Comparison of ENCODE assay signal across 16 cellular contexts in the genomic region with DNA sequence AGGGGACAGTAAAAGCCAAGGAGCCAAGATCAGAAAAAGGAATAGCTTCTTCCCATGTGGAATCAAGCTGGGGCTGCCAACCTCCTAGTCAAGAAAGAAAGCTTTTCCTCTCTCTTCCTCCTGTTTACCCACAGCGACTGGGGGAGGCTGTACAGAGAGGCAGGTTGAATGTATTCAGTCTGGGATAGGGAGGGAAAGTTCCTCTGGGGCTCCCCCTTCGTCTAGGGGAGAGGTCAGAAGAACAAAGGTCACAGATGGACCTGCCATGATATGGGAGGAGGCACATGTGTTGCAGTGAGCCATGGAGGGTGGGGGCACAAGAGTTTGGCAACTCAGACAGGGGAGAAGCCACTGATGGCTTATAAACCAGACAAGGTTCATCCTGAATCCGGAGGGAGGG.
A peak's percentile ranks its signal among the peaks of the same experiment; 100 is the strongest.
DNase-seq lines count a peak whose midpoint lies in the region; ATAC-seq and TF ChIP-seq lines count a peak whose summit lies in the region.
"Had no signal": no experiment of that assay in that cellular context is flagged by ENCODE, and none has a peak within 500 bp of the region (broad histone marks: within the 10 kb centered on the region; RNA-seq: fewer than 3 reads in every experiment).

No MANE protein-coding gene starts in this region.

- H3K4me1 ChIP-seq in gastroesophageal sphincter, result peaks cover 8 to 97% (median 61%) of the 10 kb centered on the region in 3 donors
- H3K4me1 ChIP-seq in transverse colon, result peaks cover 45 to 87% (median 64%) of the 10 kb centered on the region in 4 donors

- peak overlapping the region; percentile 35 for H3K4me3 Mint-ChIP-seq in nephron progenitor cell
- H3K4me3 Mint-ChIP-seq: activated T-helper 1 cell treated with anti-CD3 and anti-CD28 coated beads, Interleukin-12 subunit alpha, Interleukin-12 subunit beta, Interleukin-2, Interleukin-4 antibody, amounts not matched to agents 30 ng/mL and 10 ng/mL and 1 ng/mL, durations not matched to agents 14 hours and 24 hours and 36 hours; CD4-positive, CD25-positive, alpha-beta regulatory T cell had no signal

- H3K9me3 ChIP-seq in gastroesophageal sphincter (no peaks in the 10 kb centered on the region), transverse colon (no peaks in the 10 kb centered on the region)
- H3K9me3 ChIP-seq: spleen had no signal

- peaks cover 19% of the 10 kb centered on the region for H3K36me3 Mint-ChIP-seq in nephron progenitor cell (ENCODE audit: low read depth)
- H3K36me3 Mint-ChIP-seq in activated naive CD4-positive, alpha-beta T cell treated with anti-CD3 and anti-CD28 coated beads, Interleukin-2, amount 50 U/mL, for 72 hours, result no peaks in the 10 kb centered on the region
- H3K36me3 Mint-ChIP-seq: CD4-positive, CD25-positive, alpha-beta regulatory T cell had no signal

- no peak for ATAC-seq in gastroesophageal sphincter
- no peak for ATAC-seq in activated naive CD4-positive, alpha-beta T cell treated with anti-CD3 and anti-CD28 coated beads, Interleukin-2, amount 50 U/mL, for 72 hours

- TF ChIP-seq POLR2A in gastroesophageal sphincter (IDR thresholded peaks at IDR 0.05), result no peak
- no peak for TF ChIP-seq POLR2A in transverse colon (IDR thresholded peaks at IDR 0.05)

- intact Hi-C loops in transverse colon (cut with DNase I; ENCODE audit: low total_unique reads), result no loop called here

- peaks cover 25% of the 10 kb centered on the region for H3K27me3 Mint-ChIP-seq in nephron progenitor cell (ENCODE audit: low read depth, poor library complexity)
- H3K27me3 Mint-ChIP-seq: CD4-positive, CD25-positive, alpha-beta regulatory T cell had no signal

- WGBS in gastroesophageal sphincter (ENCODE audit: low coverage in 1 of 2), 2 donors, result 75% methylated on average over 1 to 2 of the region's 3 CpGs
- 37 to 47% methylated on average over 2 to 3 of the region's 3 CpGs for WGBS in transverse colon (ENCODE audit: low coverage in 1 of 2), 2 donors

- peak overlapping the region; percentile 98 for H3K27ac Mint-ChIP-seq in nephron progenitor cell
- H3K27ac Mint-ChIP-seq in activated naive CD4-positive, alpha-beta T cell treated with anti-CD3 and anti-CD28 coated beads, Interleukin-2, amount 50 U/mL, for 72 hours, result no peak overlapping the region
- H3K27ac Mint-ChIP-seq: activated T-helper 1 cell treated with anti-CD3 and anti-CD28 coated beads, Interleukin-12 subunit alpha, Interleukin-12 subunit beta, Interleukin-2, Interleukin-4 antibody, amounts not matched to agents 30 ng/mL and 10 ng/mL and 1 ng/mL, durations not matched to agents 14 hours and 24 hours and 36 hours had no signal

- TF ChIP-seq CTCF in RWPE1 (conservative IDR thresholded peaks at IDR 0.05; ENCODE audit: low read depth) (no peak), gastroesophageal sphincter (IDR thresholded peaks at IDR 0.05) (no peak), nephron progenitor cell (IDR thresholded peaks at IDR 0.05) (no peak), transverse colon (IDR thresholded peaks at IDR 0.05) (no peak)

- POLR2A ChIA-PET in RWPE1 (lab: Yijun Ruan, JAX; ENCODE audit: low non-redundant PET), result no interaction called here

- in situ Hi-C loops in transverse colon (cut with MboI; ENCODE audit: low pct_ligation_motif_present in 1 of 4, low pct_unique_long_range_greater_than_20kb in 1 of 4, low sequenced_read_pairs in 3 of 4), result no loop called here

- TF ChIP-seq EP300 in gastroesophageal sphincter (IDR thresholded peaks at IDR 0.05) (no peak), transverse colon (IDR thresholded peaks at IDR 0.05; ENCODE audit: low read depth) (no peak)

- H3K27me3 ChIP-seq in gastroesophageal sphincter (no peaks in the 10 kb centered on the region), transverse colon (no peaks in the 10 kb centered on the region)
- H3K27me3 ChIP-seq: spleen had no signal

- H3K4me1 Mint-ChIP-seq in nephron progenitor cell, result peaks cover 96% of the 10 kb centered on the region
- H3K4me1 Mint-ChIP-seq: CD4-positive, CD25-positive, alpha-beta regulatory T cell had no signal

- CTCF ChIA-PET in RWPE1 (lab: Yijun Ruan, JAX), result no interaction called here

- H3K27ac ChIP-seq in RWPE1, result peak overlapping the region; percentile 97
- peak overlapping the region in 3 of 4 donors; percentile 83 to 90 (median 87) for H3K27ac ChIP-seq in gastroesophageal sphincter
- peak overlapping the region; percentile 74 to 86 (median 80) for H3K27ac ChIP-seq in transverse colon
- H3K27ac ChIP-seq: spleen had no signal

- DNase-seq in RWPE1 (ENCODE audit: low spot score) (no peak), nephron progenitor cell (no peak), transverse colon (peak; percentile 65), SK-N-DZ (ENCODE audit: low spot score) (no peak)
- DNase-seq in activated naive CD4-positive, alpha-beta T cell (lab: John Stamatoyannopoulos, UW), result no peak
- no peak for DNase-seq in activated naive CD4-positive, alpha-beta T cell treated with anti-CD3 and anti-CD28 coated beads, Interleukin-2, amount 50 U/mL, for 72 hours (ENCODE audit: low spot score in 2 of 2)
- DNase-seq in stimulated activated CD4-positive, alpha-beta T cell treated with anti-CD3 and anti-CD28 coated beads, Interleukin-4, amount 100 ng/mL, for 24 hours, result no peak
- DNase-seq: activated CD4-positive, alpha-beta T cell treated with anti-CD3 and anti-CD28 coated beads for 48 hours; CD4-positive, CD25-positive, alpha-beta regulatory T cell; islet precursor cell; NCI-H1694; SHP77; spleen; T-helper 1 cell had no signal

- H3K9me3 Mint-ChIP-seq in nephron progenitor cell, result no peaks in the 10 kb centered on the region
- no peaks in the 10 kb centered on the region for H3K9me3 Mint-ChIP-seq in activated naive CD4-positive, alpha-beta T cell treated with anti-CD3 and anti-CD28 coated beads, Interleukin-2, amount 50 U/mL, for 72 hours
- H3K9me3 Mint-ChIP-seq: activated T-helper 1 cell treated with anti-CD3 and anti-CD28 coated beads, Interleukin-12 subunit alpha, Interleukin-12 subunit beta, Interleukin-2, Interleukin-4 antibody, amounts not matched to agents 30 ng/mL and 10 ng/mL and 1 ng/mL, durations not matched to agents 14 hours and 24 hours and 36 hours; CD4-positive, CD25-positive, alpha-beta regulatory T cell had no signal

- H3K4me3 ChIP-seq in gastroesophageal sphincter, result no peak overlapping the region
- H3K4me3 ChIP-seq in transverse colon, result no peak overlapping the region
- H3K4me3 ChIP-seq: spleen had no signal

- no peaks in the 10 kb centered on the region for H3K36me3 ChIP-seq in gastroesophageal sphincter
- no peaks in the 10 kb centered on the region for H3K36me3 ChIP-seq in transverse colon
- H3K36me3 ChIP-seq: spleen had no signal
